In genomic region chrX:70436380-70436779, GRCh38 we compare ENCODE assay signal across 1 cellular context.
TF ChIP-seq lines count a peak whose summit lies in the region.

No MANE protein-coding gene starts in this region.

TF ChIP-seq in HEK293, 187 proteins besides CTCF, POLR2A, EP300 and RAD21 (continued from another document):
- TF ChIP-seq, protein P1, sequence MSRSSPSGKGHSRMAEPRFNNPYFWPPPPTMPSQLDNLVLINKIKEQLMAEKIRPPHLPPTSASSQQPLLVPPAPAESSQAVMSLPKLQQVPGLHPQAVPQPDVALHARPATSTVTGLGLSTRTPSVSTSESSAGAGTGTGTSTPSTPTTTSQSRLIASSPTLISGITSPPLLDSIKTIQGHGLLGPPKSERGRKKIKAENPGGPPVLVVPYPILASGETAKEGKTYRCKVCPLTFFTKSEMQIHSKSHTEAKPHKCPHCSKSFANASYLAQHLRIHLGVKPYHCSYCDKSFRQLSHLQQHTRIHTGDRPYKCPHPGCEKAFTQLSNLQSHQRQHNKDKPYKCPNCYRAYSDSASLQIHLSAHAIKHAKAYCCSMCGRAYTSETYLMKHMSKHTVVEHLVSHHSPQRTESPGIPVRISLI (tag by site-specific recombination; IDR thresholded peaks at IDR 0.05): no peak
- TF ChIP-seq ZIC2 (tag by site-specific recombination; IDR thresholded peaks at IDR 0.05): 0 out of 2 replicates have a peak, but pooled peaks have one; percentile 14
- TF ChIP-seq MZF1 (tag by site-specific recombination; IDR thresholded peaks at IDR 0.05; ENCODE audit: borderline replicate concordance): no peak
TF ChIP-seq in HEK293: peak in this region for 1.
